Comparison of ENCODE assay signal across 2 cellular contexts in genomic region chr2:98935777-98936132, GRCh38.
TF ChIP-seq lines count a peak whose summit lies in the region.

No MANE protein-coding gene starts in this region.

TF ChIP-seq in IMR-90, 13 proteins besides CTCF, POLR2A, EP300 and RAD21:
- TF ChIP-seq FOS (IDR thresholded peaks at IDR 0.05; ENCODE audit: low read depth, low read length) (no peak), RFX5 (IDR thresholded peaks at IDR 0.05; ENCODE audit: low read depth, low read length) (no peak), RCOR1 (IDR thresholded peaks at IDR 0.05; ENCODE audit: insufficient replicate concordance, low read length) (no peak), NFE2L2 (IDR thresholded peaks at IDR 0.05; ENCODE audit: low read depth, low read length) (no peak), BHLHE40 (IDR thresholded peaks at IDR 0.05; ENCODE audit: low read depth, low read length) (no peak), USF2 (IDR thresholded peaks at IDR 0.05; ENCODE audit: low read depth, low read length) (no peak), CEBPB (IDR thresholded peaks at IDR 0.05; ENCODE audit: low read depth, low read length) (no peak), MAZ (IDR thresholded peaks at IDR 0.05; ENCODE audit: borderline replicate concordance, low read depth, low read length) (no peak), MXI1 (IDR thresholded peaks at IDR 0.05; ENCODE audit: borderline replicate concordance, low read depth, low read length) (no peak), MAFK (IDR thresholded peaks at IDR 0.05; ENCODE audit: low read depth, low read length) (no peak), CHD1 (IDR thresholded peaks at IDR 0.05; ENCODE audit: low read depth, low read length) (no peak), SMC3 (IDR thresholded peaks at IDR 0.05; ENCODE audit: low read depth, low read length) (no peak), ELK1 (IDR thresholded peaks at IDR 0.05; ENCODE audit: borderline replicate concordance, low read depth, low read length) (no peak)

TF ChIP-seq in HepG2, 621 proteins besides CTCF, POLR2A, EP300 and RAD21:
- TF ChIP-seq HOMEZ (CRISPR knock-in tag; IDR thresholded peaks at IDR 0.05; ENCODE audit: low read depth) (no peak), ZNF768 (CRISPR knock-in tag; IDR thresholded peaks at IDR 0.05) (peak; percentile 12; the same call in 1 of the 2 replicates), ZFY (CRISPR knock-in tag; IDR thresholded peaks at IDR 0.05) (peak; percentile 30; the same call in 1 of the 2 replicates), ZNF800 (CRISPR knock-in tag; IDR thresholded peaks at IDR 0.05) (0 out of 2 replicates have a peak, but pooled peaks have one; percentile 16), ATF7-NPFF (CRISPR knock-in tag; IDR thresholded peaks at IDR 0.05; ENCODE audit: low read depth) (peak; percentile 66; the same call in 1 of the 2 replicates), PRDM10 (CRISPR knock-in tag; IDR thresholded peaks at IDR 0.05; ENCODE audit: low read depth) (no peak), HDAC6 (IDR thresholded peaks at IDR 0.05; ENCODE audit: low read depth, low read length) (no peak)
TF ChIP-seq in HepG2: peak in this region for 4.
